Comparison of ENCODE assay signal across 18 cellular contexts in the genomic region with DNA sequence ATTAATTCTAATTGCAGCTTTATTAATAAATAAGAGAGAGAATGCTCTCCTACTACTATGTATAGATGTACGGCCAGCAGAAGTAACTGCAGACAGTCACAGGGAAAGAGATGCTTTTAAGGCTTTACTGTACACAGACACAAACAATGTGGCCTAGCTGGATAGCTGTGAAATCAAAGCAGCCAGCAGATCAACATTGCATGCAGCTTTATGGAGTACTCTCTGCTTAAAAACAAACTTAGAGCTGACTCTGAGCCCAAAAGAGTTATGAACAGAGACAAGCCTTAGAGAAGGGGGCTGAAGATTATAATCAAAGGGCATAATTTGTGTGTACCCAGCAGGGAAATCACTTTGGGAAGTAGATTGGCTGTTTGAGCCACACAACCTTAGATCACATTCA. TPM values are rescaled to one million over a fixed set of nuclear protein-coding genes. Genes with fewer than 3 reads are reported as not detected.
DNase-seq lines count a peak whose midpoint lies in the region; ATAC-seq and TF ChIP-seq lines count a peak whose summit lies in the region.
"Had no signal": no experiment of that assay in that cellular context is flagged by ENCODE, and none has a peak within 500 bp of the region (broad histone marks: within the 10 kb centered on the region; RNA-seq: fewer than 3 reads in every experiment).

No MANE protein-coding gene starts in this region.

- no peaks in the 10 kb centered on the region for H3K79me2 ChIP-seq in SK-N-SH (ENCODE audit: insufficient read depth)

- POLR2A ChIA-PET in SK-N-SH (lab: Yijun Ruan, JAX), result interaction anchor here (2.2 kb wide), 1 partner anchor 18 kb away, joined by 7 read pairs; no protein-coding TSS in a partner anchor
- POLR2A ChIA-PET in activated CD8-positive, alpha-beta T cell treated with anti-CD3 and anti-CD28 coated beads for 36 hours (lab: Charles Lee), result no interaction called here

- H3K27ac ChIP-seq in SK-N-SH (ENCODE audit: low read depth in 2 of 2, low read length in 1 of 2) (peak overlapping the region in 1 of 2 experiments; percentile 95; a peak in 2 of 4 replicates), VCaP (peak overlapping the region; percentile 59)

- no peak overlapping the region for H3K4me3 Mint-ChIP-seq in activated CD8-positive, alpha-beta T cell treated with anti-CD3 and anti-CD28 coated beads for 36 hours
- H3K4me3 Mint-ChIP-seq: CD8-positive, alpha-beta memory T cell; HFFc6 had no signal

- H4K20me1 ChIP-seq in SK-N-SH (ENCODE audit: insufficient read depth), result no peaks in the 10 kb centered on the region

- no peak for TF ChIP-seq EP300 in SK-N-SH (IDR thresholded peaks at IDR 0.05; ENCODE audit: borderline replicate concordance in 1 of 2, low read depth in 1 of 2, low read length in 1 of 2)

- no peaks in the 10 kb centered on the region for H3K36me3 ChIP-seq in SK-N-SH (replicated peaks in 1 of 2; ENCODE audit: control insufficient read depth in 1 of 2, insufficient read depth in 2 of 2, low read length in 1 of 2)

- H3K27ac Mint-ChIP-seq in activated CD8-positive, alpha-beta T cell treated with anti-CD3 and anti-CD28 coated beads for 36 hours, result no peak overlapping the region
- H3K27ac Mint-ChIP-seq: CD8-positive, alpha-beta memory T cell; HFFc6 had no signal

- no peak overlapping the region for H2AFZ ChIP-seq in SK-N-SH (ENCODE audit: low read depth)

- H3K9me3 ChIP-seq in SK-N-SH, result no peaks in the 10 kb centered on the region

- DNase-seq in SK-N-SH (peak; percentile 9), medulla oblongata (ENCODE audit: extremely low spot score) (peak; percentile 40), T-helper 1 cell (no peak), NOMO-1 treated with DMSO at 0.1 percent for 48 hours (lab: John Stamatoyannopoulos, UW; ENCODE audit: unreplicated experiment) (no peak)
- no peak for DNase-seq in activated CD8-positive, alpha-beta T cell treated with anti-CD3 and anti-CD28 coated beads for 36 hours
- DNase-seq: CD8-positive, alpha-beta memory T cell; DMS79; HFFc6; KBM-7; MV-4-11; NCI-H1417; NCI-H187 treated with DMSO at 0.1 percent for 48 hours; NCI-H774; SHP77 had no signal

- WGBS in SK-N-SH (ENCODE audit: low lambda C conversion rate), result 27% methylated on average over 1 of the region's 1 CpG

- no peak for ATAC-seq in SK-N-SH treated with all-trans-retinoic acid at 6 μM for 48 hours
- no peak for ATAC-seq in GM21515 (IDR thresholded peaks at IDR 0.05; ENCODE audit: unreplicated experiment)
- no peak for ATAC-seq in activated CD8-positive, alpha-beta T cell treated with anti-CD3 and anti-CD28 coated beads for 36 hours

- no peaks in the 10 kb centered on the region for H3K4me1 Mint-ChIP-seq in activated CD8-positive, alpha-beta T cell treated with anti-CD3 and anti-CD28 coated beads for 36 hours (ENCODE audit: low read depth)
- H3K4me1 Mint-ChIP-seq: CD8-positive, alpha-beta memory T cell had no signal

- intact Hi-C loops in activated CD8-positive, alpha-beta T cell treated with anti-CD3 and anti-CD28 coated beads for 36 hours (cut with micrococcal nuclease), result no loop called here

- no peak overlapping the region for H3K4me2 ChIP-seq in SK-N-SH

- no peaks in the 10 kb centered on the region for H3K27me3 Mint-ChIP-seq in activated CD8-positive, alpha-beta T cell treated with anti-CD3 and anti-CD28 coated beads for 36 hours
- H3K27me3 Mint-ChIP-seq: CD8-positive, alpha-beta memory T cell had no signal

- H3K9ac ChIP-seq in SK-N-SH, result no peak overlapping the region

- TF ChIP-seq RAD21 in SK-N-SH (IDR thresholded peaks at IDR 0.05; ENCODE audit: low read length), result no peak

- H3F3A ChIP-seq in SK-N-SH (replicated peaks; ENCODE audit: insufficient read depth), result no peaks in the 10 kb centered on the region

- H3K4me1 ChIP-seq in SK-N-SH (ENCODE audit: control insufficient read depth in 1 of 2, insufficient read depth in 2 of 2, low read depth in 1 of 2, low read length in 1 of 2), result no peaks in the 10 kb centered on the region; a peak in 1 of 4 replicates

- no peaks in the 10 kb centered on the region for H3K9me3 Mint-ChIP-seq in activated CD8-positive, alpha-beta T cell treated with anti-CD3 and anti-CD28 coated beads for 36 hours

- no peaks in the 10 kb centered on the region for H3K9me2 ChIP-seq in SK-N-SH

- no peak for TF ChIP-seq CTCF in SK-N-SH (IDR thresholded peaks at IDR 0.05)
- TF ChIP-seq CTCF in VCaP (conservative IDR thresholded peaks at IDR 0.05), result no peak
- no peak for TF ChIP-seq CTCF in activated CD8-positive, alpha-beta T cell treated with anti-CD3 and anti-CD28 coated beads for 36 hours (IDR thresholded peaks at IDR 0.05)

- no peaks in the 10 kb centered on the region for H3K36me3 Mint-ChIP-seq in activated CD8-positive, alpha-beta T cell treated with anti-CD3 and anti-CD28 coated beads for 36 hours (ENCODE audit: low read depth)
- H3K36me3 Mint-ChIP-seq: CD8-positive, alpha-beta memory T cell had no signal

- CTCF ChIA-PET in SK-N-SH (lab: Yijun Ruan, JAX), result interaction anchor here (0.9 to 1.2 kb wide), 2 partner anchors 19 to 41 kb away, joined by 3 read pairs; no protein-coding TSS in a partner anchor
- CTCF ChIA-PET in activated CD8-positive, alpha-beta T cell treated with anti-CD3 and anti-CD28 coated beads for 36 hours (lab: Charles Lee), result no interaction called here

- H3K27me3 ChIP-seq in SK-N-SH (ENCODE audit: insufficient read depth), result no peaks in the 10 kb centered on the region

- no peak overlapping the region for H3K4me3 ChIP-seq in SK-N-SH (ENCODE audit: low read depth in 2 of 2, low read length in 1 of 2)

TF ChIP-seq in SK-N-SH, 30 proteins besides CTCF, POLR2A, EP300 and RAD21:
- TF ChIP-seq NFIC (IDR thresholded peaks at IDR 0.05; ENCODE audit: borderline replicate concordance) (no peak), GATA2 (CRISPR knock-in tag; IDR thresholded peaks at IDR 0.05) (0 out of 2 replicates have a peak, but pooled peaks have one; percentile 14), FOXM1 (IDR thresholded peaks at IDR 0.05; ENCODE audit: low read depth) (no peak), PBX3 (IDR thresholded peaks at IDR 0.05) (no peak), JUND (IDR thresholded peaks at IDR 0.05) (no peak)

TF ChIP-seq in SK-N-SH treated with all-trans-retinoic acid at 6 μM for 48 hours, 23 proteins besides CTCF, POLR2A, EP300 and RAD21:
- TF ChIP-seq TCF4 (CRISPR knock-in tag; IDR thresholded peaks at IDR 0.05; ENCODE audit: borderline replicate concordance) (no peak), POU6F1 (CRISPR knock-in tag; IDR thresholded peaks at IDR 0.05; ENCODE audit: borderline replicate concordance, low read depth) (no peak), GLIS3 (CRISPR knock-in tag; IDR thresholded peaks at IDR 0.05) (no peak), ZNF565 (CRISPR knock-in tag; conservative IDR thresholded peaks at IDR 0.05; ENCODE audit: low read depth) (no peak), ZNF70 (CRISPR knock-in tag; IDR thresholded peaks at IDR 0.05) (no peak), ARNTL (CRISPR knock-in tag; IDR thresholded peaks at IDR 0.05; ENCODE audit: borderline replicate concordance, low read depth) (no peak), CSRNP3 (CRISPR knock-in tag; IDR thresholded peaks at IDR 0.05) (no peak)
- TF ChIP-seq, protein P1, sequence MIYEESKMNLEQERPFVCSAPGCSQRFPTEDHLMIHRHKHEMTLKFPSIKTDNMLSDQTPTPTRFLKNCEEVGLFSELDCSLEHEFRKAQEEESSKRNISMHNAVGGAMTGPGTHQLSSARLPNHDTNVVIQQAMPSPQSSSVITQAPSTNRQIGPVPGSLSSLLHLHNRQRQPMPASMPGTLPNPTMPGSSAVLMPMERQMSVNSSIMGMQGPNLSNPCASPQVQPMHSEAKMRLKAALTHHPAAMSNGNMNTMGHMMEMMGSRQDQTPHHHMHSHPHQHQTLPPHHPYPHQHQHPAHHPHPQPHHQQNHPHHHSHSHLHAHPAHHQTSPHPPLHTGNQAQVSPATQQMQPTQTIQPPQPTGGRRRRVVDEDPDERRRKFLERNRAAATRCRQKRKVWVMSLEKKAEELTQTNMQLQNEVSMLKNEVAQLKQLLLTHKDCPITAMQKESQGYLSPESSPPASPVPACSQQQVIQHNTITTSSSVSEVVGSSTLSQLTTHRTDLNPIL (CRISPR knock-in tag; IDR thresholded peaks at IDR 0.05; ENCODE audit: low read depth), result no peak

RNA-seq across cellular contexts. Expression of gene CADM2, which starts 47.2 kb away (rescaled TPM):
- polyA plus RNA-seq in SK-N-SH (2012; rRNA removed), result 0.46 and 0.60 TPM in 2 replicates
- polyA plus RNA-seq in SK-N-SH (2012; cell fraction: cytosol; rRNA removed), result 0.54 and 0.67 TPM in 2 replicates
- polyA plus RNA-seq in SK-N-SH (2012; cell fraction: nucleus; rRNA removed), result 0.77 and 1.5 TPM in 2 replicates
- under 1 TPM in 1 of 2 experiments, not detected in 1; 0.38 TPM for total RNA-seq in activated CD8-positive, alpha-beta T cell treated with anti-CD3 and anti-CD28 coated beads for 36 hours
- total RNA-seq: HFFc6, RPMI7951 had no signal
- polyA plus RNA-seq: CD8-positive, alpha-beta memory T cell had no signal

Comparison
In these comparisons a context has a peak if more than half of its experiments do, and no peak if none do; other contexts are left out.
1. DNase-seq: peak in SK-N-SH (single experiment) and medulla oblongata (single experiment); none in T-helper 1 cell (0 of 5), activated CD8-positive, alpha-beta T cell treated with anti-CD3 and anti-CD28 coated beads for 36 hours (single experiment) and NOMO-1 treated with DMSO at 0.1 percent for 48 hours (single experiment).